ENCODE assay signal across 8 cellular contexts in genomic region chr16:72876221-72876620, GRCh38.
A peak's percentile ranks its signal among the peaks of the same experiment; 100 is the strongest.
DNase-seq lines count a peak whose midpoint lies in the region; ATAC-seq and TF ChIP-seq lines count a peak whose summit lies in the region.

No MANE protein-coding gene starts in this region.

- H3K36me3 Mint-ChIP-seq in activated T-helper 2 cell treated with anti-CD3 and anti-CD28 coated beads, Interferon-gamma antibody, Interleukin-2, Interleukin-4, amounts not matched to agents 10 μg/mL and 5 μg/mL and 100 μg/mL, durations not matched to agents 14 hours and 24 hours and 36 hours (ENCODE audit: low read depth): no peaks in the 10 kb centered on the region

- H3K27me3 Mint-ChIP-seq in activated T-helper 2 cell treated with anti-CD3 and anti-CD28 coated beads, Interferon-gamma antibody, Interleukin-2, Interleukin-4, amounts not matched to agents 10 μg/mL and 5 μg/mL and 100 μg/mL, durations not matched to agents 14 hours and 24 hours and 36 hours (ENCODE audit: low read depth): no peaks in the 10 kb centered on the region

- no peaks in the 10 kb centered on the region for H3K36me3 ChIP-seq in lower lobe of right lung

- H3K27me3 ChIP-seq in lower lobe of right lung (ENCODE audit: low read depth): no peaks in the 10 kb centered on the region

- H3K9me3 ChIP-seq in lower lobe of right lung: no peaks in the 10 kb centered on the region

- peaks cover 30% of the 10 kb centered on the region for H3K4me1 ChIP-seq in lower lobe of right lung

- no peak for TF ChIP-seq CTCF in lower lobe of right lung (IDR thresholded peaks at IDR 0.05)

- peak; percentile 54 to 63 for ATAC-seq in lower lobe of right lung
- no peak for ATAC-seq in GM18520 (IDR thresholded peaks at IDR 0.05; ENCODE audit: unreplicated experiment)
- ATAC-seq in activated CD4-positive, CD25-positive, alpha-beta regulatory T cell treated with anti-CD3 and anti-CD28 coated beads, Interleukin-2, amount 50 U/mL, for 24 hours: no peak
- ATAC-seq in GM21515 (IDR thresholded peaks at IDR 0.05; ENCODE audit: unreplicated experiment): no peak

- peak; percentile 73 for DNase-seq in AG08396 (ENCODE audit: low spot score)
- DNase-seq in H4 (ENCODE audit: low spot score): peak; percentile 94
- peak; percentile 16 for DNase-seq in activated T-helper 2 cell treated with anti-CD3 and anti-CD28 coated beads, Interferon-gamma antibody, Interleukin-2, Interleukin-4, amounts not matched to agents 10 μg/mL and 5 μg/mL and 100 μg/mL, durations not matched to agents 14 hours and 24 hours and 36 hours (ENCODE audit: low spot score)
- peak; percentile 67 for DNase-seq in lower lobe of right lung
- DNase-seq in OCI-M2 (lab: John Stamatoyannopoulos, UW; ENCODE audit: unreplicated experiment): no peak

- no peak overlapping the region for H3K4me3 Mint-ChIP-seq in activated T-helper 2 cell treated with anti-CD3 and anti-CD28 coated beads, Interferon-gamma antibody, Interleukin-2, Interleukin-4, amounts not matched to agents 10 μg/mL and 5 μg/mL and 100 μg/mL, durations not matched to agents 14 hours and 24 hours and 36 hours (ENCODE audit: low read depth)

- no peak overlapping the region for H3K4me3 ChIP-seq in lower lobe of right lung

- H3K27ac ChIP-seq in lower lobe of right lung: no peak overlapping the region

- intact Hi-C loops in activated T-helper 2 cell treated with anti-CD3 and anti-CD28 coated beads, Interferon-gamma antibody, Interleukin-2, Interleukin-4, amounts not matched to agents 10 μg/mL and 5 μg/mL and 100 μg/mL, durations not matched to agents 14 hours and 24 hours and 36 hours (cut with micrococcal nuclease): no loop called here
- intact Hi-C loops in lower lobe of right lung (cut with DNase I): no loop called here

- H3K9me3 Mint-ChIP-seq in activated T-helper 2 cell treated with anti-CD3 and anti-CD28 coated beads, Interferon-gamma antibody, Interleukin-2, Interleukin-4, amounts not matched to agents 10 μg/mL and 5 μg/mL and 100 μg/mL, durations not matched to agents 14 hours and 24 hours and 36 hours: no peaks in the 10 kb centered on the region

- H3K27ac Mint-ChIP-seq in activated T-helper 2 cell treated with anti-CD3 and anti-CD28 coated beads, Interferon-gamma antibody, Interleukin-2, Interleukin-4, amounts not matched to agents 10 μg/mL and 5 μg/mL and 100 μg/mL, durations not matched to agents 14 hours and 24 hours and 36 hours: peak overlapping the region; percentile 15

- H3K4me1 Mint-ChIP-seq in activated T-helper 2 cell treated with anti-CD3 and anti-CD28 coated beads, Interferon-gamma antibody, Interleukin-2, Interleukin-4, amounts not matched to agents 10 μg/mL and 5 μg/mL and 100 μg/mL, durations not matched to agents 14 hours and 24 hours and 36 hours (ENCODE audit: low read depth): peaks cover 22% of the 10 kb centered on the region

Comparison
In these comparisons a context has a peak if more than half of its experiments do, and no peak if none do; other contexts are left out.
1. ATAC-seq: peak in lower lobe of right lung (2 of 2); none in GM18520 (single experiment), activated CD4-positive, CD25-positive, alpha-beta regulatory T cell treated with anti-CD3 and anti-CD28 coated beads, Interleukin-2, amount 50 U/mL, for 24 hours (0 of 2) and GM21515 (single experiment).